ENCODE assay signal across 17 cellular contexts in genomic region chr3:13099707-13100106, GRCh38. TPM values are rescaled to one million over a fixed set of nuclear protein-coding genes. Genes with fewer than 3 reads are reported as not detected.
A peak's percentile ranks its signal among the peaks of the same experiment; 100 is the strongest.
DNase-seq lines count a peak whose midpoint lies in the region; ATAC-seq and TF ChIP-seq lines count a peak whose summit lies in the region.
"Had no signal": no experiment of that assay in that cellular context is flagged by ENCODE, and none has a peak within 500 bp of the region (broad histone marks: within the 10 kb centered on the region; RNA-seq: fewer than 3 reads in every experiment).

No MANE protein-coding gene starts in this region.

- no peaks in the 10 kb centered on the region for H3K36me3 Mint-ChIP-seq in memory B cell
- no peaks in the 10 kb centered on the region for H3K36me3 Mint-ChIP-seq in stimulated activated memory B cell treated with anti-CD40 and anti-IgM and Interleukin-4, amounts not matched to agents 10 μg/mL and 1 μg/mL and 100 μg/mL, for 72 hours
- H3K36me3 Mint-ChIP-seq: CD4-positive, alpha-beta memory T cell had no signal

- no peak for TF ChIP-seq CTCF in DND-41 (IDR thresholded peaks at IDR 0.05; ENCODE audit: borderline replicate concordance, extremely low read depth, low read length, poor library complexity, severe bottlenecking)
- TF ChIP-seq CTCF in tibial nerve (IDR thresholded peaks at IDR 0.05), result no peak

- H2AFZ ChIP-seq in DND-41 (ENCODE audit: low read depth, low read length), result no peak overlapping the region

- H3K79me2 ChIP-seq in DND-41 (ENCODE audit: insufficient read depth, low read length), result no peaks in the 10 kb centered on the region

- no peaks in the 10 kb centered on the region for H3K4me1 ChIP-seq in DND-41 (ENCODE audit: insufficient read depth, low read length)
- H3K4me1 ChIP-seq in tibial nerve, result peaks cover 0 to 2% (median 0%) of the 10 kb centered on the region in 4 donors

- H3K9me3 ChIP-seq in DND-41 (ENCODE audit: insufficient read depth, low read length, severe bottlenecking) (no peaks in the 10 kb centered on the region), tibial nerve (no peaks in the 10 kb centered on the region)

- no peak overlapping the region for H3K9ac ChIP-seq in DND-41 (ENCODE audit: low read depth, low read length)

- H3K4me1 Mint-ChIP-seq in memory B cell, result peaks cover 8% of the 10 kb centered on the region
- peaks cover 10% of the 10 kb centered on the region for H3K4me1 Mint-ChIP-seq in stimulated activated memory B cell treated with anti-CD40 and anti-IgM and Interleukin-4, amounts not matched to agents 10 μg/mL and 1 μg/mL and 100 μg/mL, for 72 hours
- H3K4me1 Mint-ChIP-seq: CD4-positive, alpha-beta memory T cell had no signal

- H3K4me3 Mint-ChIP-seq in memory B cell, result no peak overlapping the region
- H3K4me3 Mint-ChIP-seq in stimulated activated memory B cell treated with anti-CD40 and anti-IgM and Interleukin-4, amounts not matched to agents 10 μg/mL and 1 μg/mL and 100 μg/mL, for 72 hours, result no peak overlapping the region
- H3K4me3 Mint-ChIP-seq: B cell had no signal

- H3K27me3 ChIP-seq in DND-41 (ENCODE audit: insufficient read depth, low read length, poor library complexity) (no peaks in the 10 kb centered on the region), tibial nerve (no peaks in the 10 kb centered on the region)

- H3K4me2 ChIP-seq in DND-41 (ENCODE audit: insufficient read depth, low read length), result no peak overlapping the region

- no peaks in the 10 kb centered on the region for H3K9me3 Mint-ChIP-seq in memory B cell
- no peaks in the 10 kb centered on the region for H3K9me3 Mint-ChIP-seq in stimulated activated memory B cell treated with anti-CD40 and anti-IgM and Interleukin-4, amounts not matched to agents 10 μg/mL and 1 μg/mL and 100 μg/mL, for 72 hours
- H3K9me3 Mint-ChIP-seq: CD4-positive, alpha-beta memory T cell had no signal

- H3K4me3 ChIP-seq in DND-41 (ENCODE audit: low read depth in 1 of 2, low read length in 2 of 2) (no peak overlapping the region), tibial nerve (no peak overlapping the region)

- TF ChIP-seq POLR2A in tibial nerve (IDR thresholded peaks at IDR 0.05), result no peak

- no peaks in the 10 kb centered on the region for H3K27me3 Mint-ChIP-seq in memory B cell
- peaks cover 11% of the 10 kb centered on the region for H3K27me3 Mint-ChIP-seq in stimulated activated memory B cell treated with anti-CD40 and anti-IgM and Interleukin-4, amounts not matched to agents 10 μg/mL and 1 μg/mL and 100 μg/mL, for 72 hours

- H3K27ac ChIP-seq in DND-41 (ENCODE audit: low read length) (no peak overlapping the region), tibial nerve (no peak overlapping the region)

- no peaks in the 10 kb centered on the region for H3K36me3 ChIP-seq in DND-41 (ENCODE audit: insufficient read depth, low read length)
- H3K36me3 ChIP-seq in tibial nerve, result no peaks in the 10 kb centered on the region

- TF ChIP-seq EP300 in tibial nerve (IDR thresholded peaks at IDR 0.05), result no peak

- peak overlapping the region; percentile 79 for H3K27ac Mint-ChIP-seq in memory B cell
- peak overlapping the region; percentile 4 for H3K27ac Mint-ChIP-seq in stimulated activated memory B cell treated with anti-CD40 and anti-IgM and Interleukin-4, amounts not matched to agents 10 μg/mL and 1 μg/mL and 100 μg/mL, for 72 hours
- H3K27ac Mint-ChIP-seq: B cell; CD4-positive, alpha-beta memory T cell had no signal

- no peak for DNase-seq in DND-41
- peak; percentile 34 for DNase-seq in NCI-H2171 treated with DMSO at 0.1 percent for 48 hours (lab: John Stamatoyannopoulos, UW)
- DNase-seq in memory B cell (ENCODE audit: low spot score in 2 of 2), result no peak
- no peak for DNase-seq in NCI-H2107 treated with DMSO at 0.1 percent for 48 hours (lab: John Stamatoyannopoulos, UW; ENCODE audit: unreplicated experiment)
- no peak for DNase-seq in stimulated activated CD4-positive, alpha-beta T cell treated with anti-CD3 and anti-CD28 coated beads, Interleukin-2, amount 100 ng/mL, for 48 hours
- DNase-seq in tibial nerve (ENCODE audit: low spot score in 2 of 2), result no peak
- DNase-seq: C1 segment of cervical spinal cord; Calu3; CD4-positive, alpha-beta memory T cell; COR-L47; DMS53; DMS79 treated with DMSO at 0.1 percent for 48 hours; H7; HCEC 1CT had no signal

- no peaks in the 10 kb centered on the region for H4K20me1 ChIP-seq in DND-41 (ENCODE audit: insufficient read depth, low read length)

- WGBS in tibial nerve, 2 donors, result 88 to 89% methylated on average over 10 of the region's 10 CpGs

- ATAC-seq in DND-41 (ENCODE audit: insufficient read depth, low read depth), result 0 out of 3 replicates have a peak, but pooled peaks have one; percentile 19
- no peak for ATAC-seq in memory B cell (ENCODE audit: low read depth)
- ATAC-seq in stimulated activated memory B cell treated with anti-CD40 and anti-IgM and Interleukin-4, amounts not matched to agents 10 μg/mL and 1 μg/mL and 100 μg/mL, for 72 hours, result no peak
- no peak for ATAC-seq in GM18867 (IDR thresholded peaks at IDR 0.05; ENCODE audit: unreplicated experiment)

RNA-seq across cellular contexts. Expression of gene IQSEC1, which starts 26.5 kb away (rescaled TPM):
- total RNA-seq in tibial nerve, result 10 to 100 TPM; 58.2 to 77.5 (median 68.6) TPM
